1 cellular context compared by ENCODE assay signal in genomic region chr19:41542622-41543021, GRCh38.
TF ChIP-seq lines count a peak whose summit lies in the region.

No MANE protein-coding gene starts in this region.

TF ChIP-seq in H1, 55 proteins besides CTCF, POLR2A, EP300 and RAD21 (continued from another document):
- no peak for TF ChIP-seq E2F6 (IDR thresholded peaks at IDR 0.05)
- TF ChIP-seq CTBP2 (IDR thresholded peaks at IDR 0.05; ENCODE audit: borderline replicate concordance, insufficient read depth, insufficient read length, low read length) = no peak
- TF ChIP-seq TBP (IDR thresholded peaks at IDR 0.05; ENCODE audit: low read depth, low read length) = no peak
- no peak for TF ChIP-seq HDAC2 (IDR thresholded peaks at IDR 0.05; ENCODE audit: borderline replicate concordance in 1 of 2, low read depth in 2 of 2, low read length in 2 of 2)
- TF ChIP-seq ASH2L (IDR thresholded peaks at IDR 0.05; ENCODE audit: low read length) = no peak
- no peak for TF ChIP-seq CREB1 (IDR thresholded peaks at IDR 0.05)
- TF ChIP-seq SP4 (IDR thresholded peaks at IDR 0.05; ENCODE audit: low read length) = no peak
- TF ChIP-seq CBX8 (IDR thresholded peaks at IDR 0.05; ENCODE audit: borderline replicate concordance, low read depth, low read length) = no peak
- no peak for TF ChIP-seq FOSL1 (IDR thresholded peaks at IDR 0.05; ENCODE audit: insufficient read depth, low read depth, low read length)
- TF ChIP-seq YY1 (IDR thresholded peaks at IDR 0.05; ENCODE audit: low read depth, low read length) = no peak
- no peak for TF ChIP-seq EGR1 (IDR thresholded peaks at IDR 0.05; ENCODE audit: borderline replicate concordance, low read depth, low read length)
- TF ChIP-seq BRCA1 (IDR thresholded peaks at IDR 0.05; ENCODE audit: low read depth, low read length) = no peak
- TF ChIP-seq ZNF274 (IDR thresholded peaks at IDR 0.05; ENCODE audit: borderline replicate concordance, extremely low read depth, low read length) = no peak
